18 cellular contexts compared by ENCODE assay signal in the genomic region with DNA sequence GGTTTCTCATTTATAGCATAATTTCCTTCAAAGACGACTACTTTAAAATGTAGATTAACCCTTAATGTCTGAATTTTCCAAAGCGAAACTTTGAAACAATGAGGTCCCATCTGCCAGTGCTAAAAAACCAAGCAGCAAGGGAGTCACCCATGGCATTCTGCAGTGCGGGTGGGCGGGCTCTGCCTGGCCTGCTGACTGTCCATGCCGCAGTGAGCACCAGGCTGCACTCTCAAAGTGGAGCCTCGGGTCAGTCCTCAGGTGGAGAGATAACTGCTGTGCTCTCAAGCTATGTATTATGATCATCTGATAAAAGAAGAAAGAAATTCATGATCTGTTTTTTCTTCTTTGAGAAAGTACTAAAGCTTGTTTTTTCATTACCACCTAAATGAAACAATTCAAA.
A peak's percentile ranks its signal among the peaks of the same experiment; 100 is the strongest.
DNase-seq lines count a peak whose midpoint lies in the region; ATAC-seq and TF ChIP-seq lines count a peak whose summit lies in the region.
"Had no signal": no experiment of that assay in that cellular context is flagged by ENCODE, and none has a peak within 500 bp of the region (broad histone marks: within the 10 kb centered on the region; RNA-seq: fewer than 3 reads in every experiment).

No MANE protein-coding gene starts in this region.

- WGBS in GM23248 (ENCODE audit: low coverage in 1 of 2, low lambda C conversion rate in 2 of 2, missing lambda C conversion rate in 2 of 2), 2 experiments, result 62 to 70% methylated on average over 6 of the region's 6 CpGs

- H3K27me3 Mint-ChIP-seq in WTC11 (ENCODE audit: low read depth), result no peaks in the 10 kb centered on the region
- H3K27me3 Mint-ChIP-seq in T-helper 2 cell treated with Interferon-gamma antibody and Interleukin-4, amounts not matched to agents 5 μg/mL and 100 μg/mL, for 36 hours (ENCODE audit: low read depth), result no peaks in the 10 kb centered on the region
- H3K27me3 Mint-ChIP-seq: CD4-positive, alpha-beta memory T cell had no signal

- H3K4me2 ChIP-seq in GM23248 (ENCODE audit: unreplicated experiment) (no peak overlapping the region), osteoblast (ENCODE audit: insufficient read depth, low read length) (peak overlapping the region; percentile 53), PC-9 (no peak overlapping the region)
- H3K4me2 ChIP-seq: BLaER1 had no signal

- H3K27ac Mint-ChIP-seq in WTC11, result no peak overlapping the region
- no peak overlapping the region for H3K27ac Mint-ChIP-seq in T-helper 2 cell treated with Interferon-gamma antibody and Interleukin-4, amounts not matched to agents 5 μg/mL and 100 μg/mL, for 36 hours
- H3K27ac Mint-ChIP-seq: CD14-positive monocyte; CD4-positive, alpha-beta memory T cell had no signal

- H3K27me3 ChIP-seq in GM23248 (replicated peaks; ENCODE audit: insufficient read depth) (no peaks in the 10 kb centered on the region), osteoblast (ENCODE audit: insufficient read depth, low read length) (no peaks in the 10 kb centered on the region), skeletal muscle tissue (ENCODE audit: control insufficient read depth in 3 of 3, insufficient read depth in 3 of 3, low read length in 3 of 3) (no peaks in the 10 kb centered on the region), PC-9 (ENCODE audit: insufficient read depth, low read depth) (no peaks in the 10 kb centered on the region)
- H3K27me3 ChIP-seq: BLaER1 had no signal

- H4K20me1 ChIP-seq in GM23248 (ENCODE audit: insufficient read depth) (no peaks in the 10 kb centered on the region), osteoblast (ENCODE audit: insufficient read depth, low read length) (no peaks in the 10 kb centered on the region), PC-9 (ENCODE audit: insufficient read depth) (no peaks in the 10 kb centered on the region)
- H4K20me1 ChIP-seq: BLaER1 had no signal

- H3K36me3 ChIP-seq in GM23248 (ENCODE audit: low read depth) (no peaks in the 10 kb centered on the region), osteoblast (ENCODE audit: insufficient read depth, low read length) (no peaks in the 10 kb centered on the region), skeletal muscle tissue (ENCODE audit: control insufficient read depth in 3 of 3, insufficient read depth in 3 of 3, low read length in 3 of 3) (no peaks in the 10 kb centered on the region), PC-9 (ENCODE audit: low read depth) (no peaks in the 10 kb centered on the region)
- H3K36me3 ChIP-seq: BLaER1 had no signal

- H3K4me1 ChIP-seq in GM23248 (ENCODE audit: insufficient read depth) (no peaks in the 10 kb centered on the region), osteoblast (ENCODE audit: insufficient read depth, low read length) (no peaks in the 10 kb centered on the region), skeletal muscle tissue (ENCODE audit: control insufficient read depth in 3 of 3, insufficient read depth in 3 of 3, low read length in 3 of 3) (no peaks in the 10 kb centered on the region), PC-9 (replicated peaks; ENCODE audit: insufficient read depth) (no peaks in the 10 kb centered on the region)
- H3K4me1 ChIP-seq: BLaER1 had no signal

- TF ChIP-seq CTCF in WTC11 (IDR thresholded peaks at IDR 0.05), result no peak
- no peak for TF ChIP-seq CTCF in osteoblast (IDR thresholded peaks at IDR 0.05; ENCODE audit: extremely low read depth, low read depth, low read length)
- TF ChIP-seq CTCF in PC-9 (conservative IDR thresholded peaks at IDR 0.05), result no peak

- no peak overlapping the region for H3K4me3 Mint-ChIP-seq in WTC11
- H3K4me3 Mint-ChIP-seq in T-helper 2 cell treated with Interferon-gamma antibody and Interleukin-4, amounts not matched to agents 5 μg/mL and 100 μg/mL, for 36 hours, result no peak overlapping the region
- H3K4me3 Mint-ChIP-seq: CD14-positive monocyte; CD4-positive, alpha-beta memory T cell had no signal

- in situ Hi-C loops in GM23248 (cut with MboI), result no loop called here

- no peak overlapping the region for H3K4me3 ChIP-seq in GM23248
- H3K4me3 ChIP-seq in osteoblast (ENCODE audit: insufficient read depth, low read length), result peak overlapping the region; percentile 43
- peak overlapping the region in 2 of 3 donors; percentile 34 to 38 for H3K4me3 ChIP-seq in skeletal muscle tissue (ENCODE audit: low read length in 3 of 3)
- H3K4me3 ChIP-seq in PC-9, result no peak overlapping the region
- H3K4me3 ChIP-seq: BLaER1 had no signal

- BruUV-seq in PC-9 (replicated peaks; lab: Mats Ljungman, UMichigan), result no TSS peak

- no peaks in the 10 kb centered on the region for H3K79me2 ChIP-seq in GM23248 (ENCODE audit: insufficient read depth)
- no peaks in the 10 kb centered on the region for H3K79me2 ChIP-seq in osteoblast (ENCODE audit: insufficient read depth, low read length)
- no peaks in the 10 kb centered on the region for H3K79me2 ChIP-seq in PC-9 (ENCODE audit: low read depth)

- H3K4me1 Mint-ChIP-seq in WTC11, result peaks cover 13% of the 10 kb centered on the region
- no peaks in the 10 kb centered on the region for H3K4me1 Mint-ChIP-seq in T-helper 2 cell treated with Interferon-gamma antibody and Interleukin-4, amounts not matched to agents 5 μg/mL and 100 μg/mL, for 36 hours (ENCODE audit: low read depth)
- H3K4me1 Mint-ChIP-seq: CD14-positive monocyte; CD4-positive, alpha-beta memory T cell had no signal

- H3K9ac ChIP-seq in GM23248 (no peak overlapping the region), skeletal muscle tissue (ENCODE audit: low read depth in 1 of 3, low read length in 3 of 3) (no peak overlapping the region)
- H3K9ac ChIP-seq: BLaER1 had no signal

- ATAC-seq in WTC11, result 0 out of 2 replicates have a peak, but pooled peaks have one; percentile 34
- no peak for ATAC-seq in GM21786 (IDR thresholded peaks at IDR 0.05; ENCODE audit: unreplicated experiment)
- ATAC-seq: HCT116 had no signal

- H2AFZ ChIP-seq in GM23248, result peak overlapping the region; percentile 66
- no peak overlapping the region for H2AFZ ChIP-seq in osteoblast (ENCODE audit: low read length)
- H2AFZ ChIP-seq in PC-9, result no peak overlapping the region

- peaks cover 13% of the 10 kb centered on the region for H3K9me3 Mint-ChIP-seq in WTC11
- no peaks in the 10 kb centered on the region for H3K9me3 Mint-ChIP-seq in T-helper 2 cell treated with Interferon-gamma antibody and Interleukin-4, amounts not matched to agents 5 μg/mL and 100 μg/mL, for 36 hours

- POLR2A ChIA-PET in WTC11 (lab: Charles Lee), result no interaction called here
- POLR2A ChIA-PET in PC-9 (lab: Charles Lee; ENCODE audit: unreplicated experiment), result no interaction called here

- no peaks in the 10 kb centered on the region for H3K36me3 Mint-ChIP-seq in WTC11
- no peaks in the 10 kb centered on the region for H3K36me3 Mint-ChIP-seq in T-helper 2 cell treated with Interferon-gamma antibody and Interleukin-4, amounts not matched to agents 5 μg/mL and 100 μg/mL, for 36 hours (ENCODE audit: low read depth)
- H3K36me3 Mint-ChIP-seq: CD14-positive monocyte; CD4-positive, alpha-beta memory T cell had no signal

- DNase-seq in GM23248, result no peak
- no peak for DNase-seq in WTC11 (ENCODE audit: low spot score)
- no peak for DNase-seq in osteoblast (ENCODE audit: insufficient read length, low spot score, missing footprints)
- no peak for DNase-seq in T-helper 2 cell treated with Interferon-gamma antibody and Interleukin-4, amounts not matched to agents 5 μg/mL and 100 μg/mL, for 36 hours (ENCODE audit: low spot score)
- no peak for DNase-seq in PC-9
- DNase-seq in activated T-cell treated with anti-CD3 and anti-CD28 coated beads, Interleukin-2, amount 50 U/mL, for 1 hour, result no peak
- DNase-seq: 8988T; CD4-positive, alpha-beta memory T cell; DMS153; DMS79 treated with DMSO at 0.1 percent for 48 hours; GF-D8; GOT3; H7 had no signal

- no peaks in the 10 kb centered on the region for H3F3A ChIP-seq in GM23248 (ENCODE audit: insufficient read depth)
- no peaks in the 10 kb centered on the region for H3F3A ChIP-seq in PC-9 (ENCODE audit: insufficient read depth, low read depth)

- CTCF ChIA-PET in WTC11 (lab: Charles Lee) (no interaction called here), PC-9 (lab: Charles Lee) (no interaction called here)

- H3K9me2 ChIP-seq in GM23248 (ENCODE audit: insufficient read depth) (peaks cover 5% of the 10 kb centered on the region; the same call in 1 of the 2 replicates), PC-9 (ENCODE audit: insufficient read depth) (0 out of 2 replicates have a peak, but pooled peaks cover 3% of the 10 kb centered on the region)

- intact Hi-C loops in PC-9 (cut with micrococcal nuclease; ENCODE audit: unreplicated experiment), result no loop called here

- no peaks in the 10 kb centered on the region for H3K9me3 ChIP-seq in GM23248 (ENCODE audit: low read depth)
- H3K9me3 ChIP-seq in osteoblast (ENCODE audit: low read depth, low read length), result no peaks in the 10 kb centered on the region
- no peaks in the 10 kb centered on the region for H3K9me3 ChIP-seq in skeletal muscle tissue (ENCODE audit: control insufficient read depth in 3 of 3, low read length in 3 of 3)
- no peaks in the 10 kb centered on the region for H3K9me3 ChIP-seq in PC-9 (ENCODE audit: insufficient read depth, low read depth)
- H3K9me3 ChIP-seq: BLaER1 had no signal

- H3K27ac ChIP-seq in GM23248 (no peak overlapping the region), osteoblast (ENCODE audit: low read depth, low read length) (no peak overlapping the region), skeletal muscle tissue (ENCODE audit: low read depth, low read length) (no peak overlapping the region), PC-9 (no peak overlapping the region)
- H3K27ac ChIP-seq: BLaER1 had no signal

TF ChIP-seq in WTC11, 78 proteins besides CTCF, POLR2A, EP300 and RAD21 (continues in another document):
- TF ChIP-seq ZNF317 (CRISPR knock-in tag; IDR thresholded peaks at IDR 0.05; ENCODE audit: borderline replicate concordance, low read depth) (no peak), JUN (CRISPR knock-in tag; IDR thresholded peaks at IDR 0.05) (no peak), GRHL2 (CRISPR knock-in tag; IDR thresholded peaks at IDR 0.05; ENCODE audit: insufficient replicate concordance, severe bottlenecking) (no peak), ZNF396 (CRISPR knock-in tag; IDR thresholded peaks at IDR 0.05; ENCODE audit: borderline replicate concordance) (no peak)

Comparison
In these comparisons a context has a peak if more than half of its experiments do, and no peak if none do; other contexts are left out.
1. H3K4me3 ChIP-seq: peak in osteoblast (single experiment) and skeletal muscle tissue (2 of 3); none in GM23248 (single experiment) and PC-9 (single experiment).